In the genomic region with DNA sequence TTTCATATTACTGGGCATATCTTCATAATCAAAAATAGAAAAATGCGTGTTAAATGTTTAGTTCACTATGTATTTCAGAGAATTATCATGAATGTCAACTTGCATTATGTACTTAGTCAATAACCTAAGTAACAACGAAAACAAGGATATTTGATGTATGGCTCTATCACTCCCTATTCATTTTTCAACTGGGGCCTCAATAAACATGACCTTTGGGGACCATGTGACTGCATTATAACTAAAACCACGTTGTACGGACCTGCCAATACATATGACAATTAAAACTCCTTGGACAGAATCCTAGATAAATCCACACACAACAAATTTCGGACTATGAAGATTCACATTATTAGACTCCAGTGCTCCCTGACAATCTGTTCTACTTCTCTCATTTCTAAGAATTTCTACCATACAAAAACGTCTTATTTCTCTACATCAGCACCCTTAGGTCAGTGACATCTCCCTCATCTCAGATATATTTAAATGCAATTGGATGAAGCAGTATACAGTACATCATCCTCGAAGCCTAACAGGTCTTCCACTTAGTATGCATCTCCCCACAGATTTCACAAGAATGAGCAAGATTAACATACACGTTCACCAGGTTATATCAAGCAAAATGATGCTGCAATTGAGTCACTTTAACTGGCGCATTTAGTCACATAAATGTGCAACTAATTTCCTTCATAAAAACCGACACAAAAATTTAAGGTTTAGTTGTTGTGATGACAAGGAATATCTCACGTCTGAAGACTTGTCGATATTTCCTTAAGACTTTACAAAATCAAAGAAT, we compare ENCODE assay signal across 8 cellular contexts. TPM values are rescaled to one million over a fixed set of nuclear protein-coding genes. Genes with fewer than 3 reads are reported as not detected.
DNase-seq lines count a peak whose midpoint lies in the region; ATAC-seq and TF ChIP-seq lines count a peak whose summit lies in the region.

No MANE protein-coding gene starts in this region.

- no peaks in the 10 kb centered on the region for H3K27me3 ChIP-seq in iPS-18a (ENCODE audit: control insufficient read depth, insufficient read depth, low read length)
- no peaks in the 10 kb centered on the region for H3K27me3 ChIP-seq in stomach

- peak overlapping the region; percentile 87 for H3K9ac ChIP-seq in iPS-18a (ENCODE audit: low read length)

- H3K4me1 ChIP-seq in iPS-18a (ENCODE audit: control insufficient read depth, low read depth, low read length), result peaks cover 18% of the 10 kb centered on the region
- H3K4me1 ChIP-seq in stomach, result peaks cover 16 to 66% (median 51%) of the 10 kb centered on the region in 4 donors

- H3K27ac ChIP-seq in iPS-18a (ENCODE audit: low read length) (no peak overlapping the region), stomach (peak overlapping the region in 3 of 5 donors; percentile 90 to 96 (median 93))

- H3K4me1 Mint-ChIP-seq in T-helper 1 cell treated with Interleukin-12 subunit alpha and Interleukin-12 subunit beta and Interleukin-4 antibody, amounts not matched to agents 30 μg/mL and 1 μg/mL, for 36 hours (ENCODE audit: low read depth), result peaks cover 53% of the 10 kb centered on the region
- H3K4me1 Mint-ChIP-seq in activated CD8-positive, alpha-beta T cell treated with anti-CD3 and anti-CD28 coated beads, Interleukin-2, amount 10 ng/mL, durations not matched to agents 7 days and 5 days (ENCODE audit: low read depth), result peaks cover 64% of the 10 kb centered on the region

- H3K27ac Mint-ChIP-seq in T-helper 1 cell treated with Interleukin-12 subunit alpha and Interleukin-12 subunit beta and Interleukin-4 antibody, amounts not matched to agents 30 μg/mL and 1 μg/mL, for 36 hours, result peak overlapping the region; percentile 97
- H3K27ac Mint-ChIP-seq in activated CD8-positive, alpha-beta T cell treated with anti-CD3 and anti-CD28 coated beads, Interleukin-2, amount 10 ng/mL, durations not matched to agents 7 days and 5 days, result peak overlapping the region; percentile 94

- peaks cover 18% of the 10 kb centered on the region for H3K36me3 Mint-ChIP-seq in T-helper 1 cell treated with Interleukin-12 subunit alpha and Interleukin-12 subunit beta and Interleukin-4 antibody, amounts not matched to agents 30 μg/mL and 1 μg/mL, for 36 hours (ENCODE audit: low read depth)
- H3K36me3 Mint-ChIP-seq in activated CD8-positive, alpha-beta T cell treated with anti-CD3 and anti-CD28 coated beads, Interleukin-2, amount 10 ng/mL, durations not matched to agents 7 days and 5 days (ENCODE audit: low read depth), result peaks cover 15% of the 10 kb centered on the region

- H3K9me3 ChIP-seq in iPS-18a (ENCODE audit: control insufficient read depth, low read depth, low read length) (no peaks in the 10 kb centered on the region), stomach (no peaks in the 10 kb centered on the region)

- peak overlapping the region; percentile 88 for H3K4me3 ChIP-seq in iPS-18a (ENCODE audit: low read length)
- peak overlapping the region; percentile 93 to 100 (median 97) for H3K4me3 ChIP-seq in stomach

- no peak for TF ChIP-seq EP300 in stomach (IDR thresholded peaks at IDR 0.05)

- no peaks in the 10 kb centered on the region for H3K36me3 ChIP-seq in iPS-18a (ENCODE audit: control insufficient read depth, low read depth, low read length)
- no peaks in the 10 kb centered on the region for H3K36me3 ChIP-seq in stomach

- TF ChIP-seq CTCF in stomach (IDR thresholded peaks at IDR 0.05), result no peak

- intact Hi-C loops in stomach (cut with DNase I; ENCODE audit: low total_unique reads), result no loop called here

- peak overlapping the region; percentile 96 for H3K4me3 Mint-ChIP-seq in T-helper 1 cell treated with Interleukin-12 subunit alpha and Interleukin-12 subunit beta and Interleukin-4 antibody, amounts not matched to agents 30 μg/mL and 1 μg/mL, for 36 hours
- H3K4me3 Mint-ChIP-seq in activated CD8-positive, alpha-beta T cell treated with anti-CD3 and anti-CD28 coated beads, Interleukin-2, amount 10 ng/mL, durations not matched to agents 7 days and 5 days, result peak overlapping the region; percentile 89

- TF ChIP-seq POLR2A in stomach (IDR thresholded peaks at IDR 0.05) (no peak), GM18505 (IDR thresholded peaks at IDR 0.05; ENCODE audit: borderline replicate concordance, extremely low read depth, insufficient read depth, insufficient read length) (no peak)

- WGBS in stomach, 5 donors, result 8 to 15% (median 12%) methylated on average over 12 of the region's 12 CpGs

- no peaks in the 10 kb centered on the region for H3K9me3 Mint-ChIP-seq in T-helper 1 cell treated with Interleukin-12 subunit alpha and Interleukin-12 subunit beta and Interleukin-4 antibody, amounts not matched to agents 30 μg/mL and 1 μg/mL, for 36 hours
- H3K9me3 Mint-ChIP-seq in activated CD8-positive, alpha-beta T cell treated with anti-CD3 and anti-CD28 coated beads, Interleukin-2, amount 10 ng/mL, durations not matched to agents 7 days and 5 days (ENCODE audit: insufficient read depth), result no peaks in the 10 kb centered on the region

- POLR2A ChIA-PET in activated CD8-positive, alpha-beta T cell treated with anti-CD3 and anti-CD28 coated beads, Interleukin-2, amount 10 ng/mL, durations not matched to agents 7 days and 5 days (lab: Charles Lee), result interaction anchor here (0.7 to 3.2 kb wide), 8 partner anchors 9 to 661 kb away, joined by 3 to 17 read pairs (median 6); a partner anchor contains a TSS

- no peaks in the 10 kb centered on the region for H3K27me3 Mint-ChIP-seq in T-helper 1 cell treated with Interleukin-12 subunit alpha and Interleukin-12 subunit beta and Interleukin-4 antibody, amounts not matched to agents 30 μg/mL and 1 μg/mL, for 36 hours (ENCODE audit: low read depth)
- no peaks in the 10 kb centered on the region for H3K27me3 Mint-ChIP-seq in activated CD8-positive, alpha-beta T cell treated with anti-CD3 and anti-CD28 coated beads, Interleukin-2, amount 10 ng/mL, durations not matched to agents 7 days and 5 days (ENCODE audit: low read depth)

- DNase-seq in T-helper 1 cell (no peak), stomach (no peak)
- DNase-seq in activated CD8-positive, alpha-beta T cell treated with anti-CD3 and anti-CD28 coated beads, Interleukin-2, amount 10 ng/mL, durations not matched to agents 7 days and 5 days, result no peak
- DNase-seq in central memory CD4-positive, alpha-beta T cell, result no peak
- DNase-seq in activated CD4-positive, CD25-positive, alpha-beta regulatory T cell (lab: John Stamatoyannopoulos, UW), result no peak

- no peak for ATAC-seq in activated CD8-positive, alpha-beta T cell treated with anti-CD3 and anti-CD28 coated beads, Interleukin-2, amount 10 ng/mL, durations not matched to agents 7 days and 5 days
- no peak for ATAC-seq in GM18505 (IDR thresholded peaks at IDR 0.05; ENCODE audit: unreplicated experiment)

- CTCF ChIA-PET in activated CD8-positive, alpha-beta T cell treated with anti-CD3 and anti-CD28 coated beads, Interleukin-2, amount 10 ng/mL, durations not matched to agents 7 days and 5 days (lab: Charles Lee), result interaction anchor here (0.6 to 2.8 kb wide), 3 partner anchors 21 to 58 kb away, joined by 3 to 23 read pairs (median 4); a partner anchor contains a TSS

RNA-seq across cellular contexts. Expression of a gene that starts 1.5 kb away (rescaled TPM):
- total RNA-seq in activated CD8-positive, alpha-beta T cell treated with anti-CD3 and anti-CD28 coated beads, Interleukin-2, amount 10 ng/mL, durations not matched to agents 7 days and 5 days, result 100 to 1,000 TPM; 183 to 194 TPM
- 10 to 100 TPM in 4 of 5 donors, 1 to 10 TPM in 1; 6.1 to 47.4 (median 17.9) TPM for total RNA-seq in stomach
- 10 to 100 TPM; 38.8 to 65.7 (median 63.7) TPM for polyA plus RNA-seq in stomach

RNA-seq across cellular contexts. Expression of a gene that starts 27.1 kb away (rescaled TPM):
- total RNA-seq in activated CD8-positive, alpha-beta T cell treated with anti-CD3 and anti-CD28 coated beads, Interleukin-2, amount 10 ng/mL, durations not matched to agents 7 days and 5 days, result 10 to 100 TPM; 55.8 to 57.0 TPM
- 10 to 100 TPM in 3 of 5 donors, 1 to 10 TPM in 2; 3.5 to 90.1 (median 13.5) TPM for total RNA-seq in stomach
- 10 to 100 TPM; 27.8 to 44.8 (median 34.5) TPM for polyA plus RNA-seq in stomach
